9 cellular contexts compared by ENCODE assay signal in the genomic region with DNA sequence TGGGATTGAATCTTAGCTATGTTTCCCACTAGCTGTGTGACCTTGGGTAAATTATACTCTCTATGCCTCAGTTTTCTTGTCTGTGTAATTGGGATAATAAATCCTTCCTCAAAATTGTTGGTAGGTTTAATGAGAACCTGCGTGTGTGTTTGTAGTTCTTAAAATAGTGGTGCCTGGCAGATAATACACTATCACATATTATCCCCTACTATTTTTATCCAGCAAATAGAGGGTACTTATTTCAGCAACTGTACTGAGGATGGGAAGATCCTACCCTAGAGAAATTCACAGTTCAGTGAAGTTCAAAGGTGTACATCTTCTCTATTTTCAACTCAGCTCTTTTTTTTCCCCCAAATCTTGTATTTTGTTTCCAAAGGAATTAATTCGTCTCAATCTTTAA.
"Had no signal": no experiment of that assay in that cellular context is flagged by ENCODE, and none has a peak within 500 bp of the region (broad histone marks: within the 10 kb centered on the region; RNA-seq: fewer than 3 reads in every experiment).

No MANE protein-coding gene starts in this region.

- H2AFZ ChIP-seq: GM23338 had no signal

- H3K4me1 Mint-ChIP-seq: GM23338, H9 had no signal

- H3K4me3 ChIP-seq: GM23338 had no signal

- H3K4me2 ChIP-seq: GM23338, KMS-11 had no signal

- H3K4me3 Mint-ChIP-seq: GM23338, H9 had no signal

- DNase-seq: H9, HCEC 1CT, IMR-90, KBM-7 had no signal

- H3K9ac ChIP-seq: KMS-11 had no signal

- H3K27ac ChIP-seq: KMS-11 had no signal

- H3K27ac Mint-ChIP-seq: GM23338 had no signal

- FAIRE-seq: H1, H54, HTR-8/SVneo had no signal

- ATAC-seq: GM23338 had no signal

- H3K9me3 Mint-ChIP-seq: GM23338 had no signal
